Comparison of ENCODE assay signal across 18 cellular contexts in the genomic region with DNA sequence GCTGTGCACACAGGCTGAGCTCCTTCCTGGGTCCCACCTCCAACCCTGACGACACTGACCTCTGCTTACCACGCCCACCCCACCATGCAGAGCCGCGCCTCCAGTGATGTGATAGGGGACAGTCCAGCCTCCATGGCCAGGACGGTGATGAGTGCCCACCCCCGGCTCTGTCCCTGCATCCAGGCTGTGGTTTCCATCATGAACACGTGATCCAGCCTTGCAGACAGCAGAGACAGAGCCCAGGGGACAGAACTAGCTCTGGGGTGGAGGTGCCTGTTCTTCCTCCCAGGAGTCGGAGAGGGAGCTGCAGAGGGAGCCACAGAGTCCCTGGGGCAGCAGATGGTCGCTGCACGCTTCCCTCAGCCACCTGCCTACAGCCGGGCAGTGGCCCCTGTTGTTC. TPM values are rescaled to one million over a fixed set of nuclear protein-coding genes. Genes with fewer than 3 reads are reported as not detected.
DNase-seq lines count a peak whose midpoint lies in the region; ATAC-seq and TF ChIP-seq lines count a peak whose summit lies in the region.
"Had no signal": no experiment of that assay in that cellular context is flagged by ENCODE, and none has a peak within 500 bp of the region (broad histone marks: within the 10 kb centered on the region; RNA-seq: fewer than 3 reads in every experiment).

No MANE protein-coding gene starts in this region.

- H3K4me3 ChIP-seq in BLaER1 treated with 17β-estradiol and CSF1 and Interleukin-3, amounts not matched to agents 10 nM and 100 nM: no peak overlapping the region
- H3K4me3 ChIP-seq in trophoblast cell (ENCODE audit: low read depth, low read length): no peak overlapping the region
- H3K4me3 ChIP-seq: MG63 had no signal

- no peak overlapping the region for H2AFZ ChIP-seq in trophoblast cell (ENCODE audit: insufficient read depth, low read length, poor library complexity)

- no peak overlapping the region for H4K91ac ChIP-seq in trophoblast cell (ENCODE audit: low read depth, low read length)

- H2BK12ac ChIP-seq in trophoblast cell (ENCODE audit: low read length): no peak overlapping the region

- H3K4me1 ChIP-seq in BLaER1 treated with 17β-estradiol and CSF1 and Interleukin-3, amounts not matched to agents 10 nM and 100 nM: peaks cover 0 to 65% (median 41%) of the 10 kb centered on the region in 10 experiments; a peak in 17 of 20 replicates
- H3K4me1 ChIP-seq in trophoblast cell (ENCODE audit: control insufficient read depth in 1 of 2, insufficient read depth in 2 of 2, low read length in 2 of 2): no peaks in the 10 kb centered on the region

- peak overlapping the region; percentile 34 to 90 (median 75) for H3K4me2 ChIP-seq in BLaER1 treated with 17β-estradiol and CSF1 and Interleukin-3, amounts not matched to agents 10 nM and 100 nM
- no peak overlapping the region for H3K4me2 ChIP-seq in trophoblast cell (ENCODE audit: low read length)
- H3K4me2 ChIP-seq: SK-N-SH had no signal

- no peak overlapping the region for H3K23ac ChIP-seq in trophoblast cell (ENCODE audit: low read length)

- POLR2A ChIA-PET in RWPE1 (lab: Yijun Ruan, JAX; ENCODE audit: low non-redundant PET): no interaction called here

- no peak overlapping the region for H2AK5ac ChIP-seq in trophoblast cell (ENCODE audit: low read length)

- H3K14ac ChIP-seq in trophoblast cell (ENCODE audit: low read length): no peak overlapping the region

- no peak overlapping the region for H2BK120ac ChIP-seq in trophoblast cell (ENCODE audit: insufficient read depth, low read length, poor library complexity)

- H3K79me1 ChIP-seq in trophoblast cell (ENCODE audit: low read length): no peaks in the 10 kb centered on the region

- H3K27ac ChIP-seq in BLaER1 treated with 17β-estradiol and CSF1 and Interleukin-3, amounts not matched to agents 10 nM and 100 nM: no peak overlapping the region; a peak in 3 of 22 replicates
- H3K27ac ChIP-seq in trophoblast cell (ENCODE audit: low read depth, low read length) (no peak overlapping the region), RWPE1 (no peak overlapping the region)
- H3K27ac ChIP-seq: 22Rv1 had no signal

- H4K8ac ChIP-seq in trophoblast cell (ENCODE audit: low read depth, low read length): no peak overlapping the region

- H3K4ac ChIP-seq in trophoblast cell (ENCODE audit: low read depth, low read length): no peak overlapping the region

- no CpG with 5 or more reads among the region's 11 CpGs for WGBS in trophoblast cell (ENCODE audit: extremely low coverage, insufficient coverage, insufficient read length)

- H3K9me3 ChIP-seq in BLaER1 treated with 17β-estradiol and CSF1 and Interleukin-3, amounts not matched to agents 10 nM and 100 nM (replicated peaks in 1 of 11): no peaks in the 10 kb centered on the region; a peak in 1 of 22 replicates
- no peaks in the 10 kb centered on the region for H3K9me3 ChIP-seq in trophoblast cell (ENCODE audit: insufficient read depth, low read depth, low read length)
- H3K9me3 ChIP-seq: MG63, SK-N-SH had no signal

- H4K20me1 ChIP-seq in BLaER1 treated with 17β-estradiol and CSF1 and Interleukin-3, amounts not matched to agents 10 nM and 100 nM: no peaks in the 10 kb centered on the region

- DNase-seq in NCI-H1436 (lab: John Stamatoyannopoulos, UW) (peak; percentile 33), NCI-H1436 treated with DMSO at 0.1 percent for 48 hours (lab: John Stamatoyannopoulos, UW) (no peak), NCI-H2171 treated with DMSO at 0.1 percent for 48 hours (lab: John Stamatoyannopoulos, UW) (peak; percentile 23), trophoblast cell (no peak), RWPE1 (ENCODE audit: low spot score) (no peak), kidney glomerular epithelial cell (lab: John Stamatoyannopoulos, UW) (no peak)
- DNase-seq: ACHN, DMS79, MG63, NCI-H1092, NCI-H146, NCI-H2029 treated with DMSO at 0.1 percent for 48 hours, NCI-H748 treated with DMSO at 0.1 percent for 48 hours, SHP77, SK-N-SH had no signal

- ATAC-seq in GM21423 (IDR thresholded peaks at IDR 0.05; ENCODE audit: unreplicated experiment): no peak

- H2BK5ac ChIP-seq in trophoblast cell (ENCODE audit: low read depth, low read length, poor library complexity): no peak overlapping the region

- H4K12ac ChIP-seq in trophoblast cell (ENCODE audit: low read depth, low read length): no peak overlapping the region

- no peaks in the 10 kb centered on the region for H3K79me2 ChIP-seq in trophoblast cell (ENCODE audit: control insufficient read depth, insufficient read depth, low read length, poor library complexity)

- no peaks in the 10 kb centered on the region for H3K36me3 ChIP-seq in BLaER1 treated with 17β-estradiol and CSF1 and Interleukin-3, amounts not matched to agents 10 nM and 100 nM
- no peaks in the 10 kb centered on the region for H3K36me3 ChIP-seq in trophoblast cell (ENCODE audit: control insufficient read depth in 1 of 2, insufficient read depth in 2 of 2, low read length in 2 of 2)
- H3K36me3 ChIP-seq: MG63 had no signal

- H3K18ac ChIP-seq in trophoblast cell (ENCODE audit: low read length): no peak overlapping the region

- TF ChIP-seq CTCF in RWPE1 (conservative IDR thresholded peaks at IDR 0.05; ENCODE audit: low read depth): no peak

- CTCF ChIA-PET in RWPE1 (lab: Yijun Ruan, JAX): interaction anchor here (0.5 kb wide), 1 partner anchor 969 kb away, joined by 3 read pairs; no protein-coding TSS in a partner anchor

- no peaks in the 10 kb centered on the region for H3K27me3 ChIP-seq in BLaER1 treated with 17β-estradiol and CSF1 and Interleukin-3, amounts not matched to agents 10 nM and 100 nM
- H3K27me3 ChIP-seq in trophoblast cell (ENCODE audit: insufficient read depth, low read length): no peaks in the 10 kb centered on the region
- H3K27me3 ChIP-seq: MG63 had no signal

- H3K9ac ChIP-seq in BLaER1 treated with 17β-estradiol and CSF1 and Interleukin-3, amounts not matched to agents 10 nM and 100 nM: peak overlapping the region in 1 of 11 experiments; percentile 29; a peak in 1 of 22 replicates
- peak overlapping the region; percentile 29 for H3K9ac ChIP-seq in trophoblast cell (ENCODE audit: low read length)
- H3K9ac ChIP-seq: SK-N-SH had no signal

RNA-seq across cellular contexts. Expression of a gene that starts 42.6 kb away (rescaled TPM):
- polyA plus RNA-seq in trophoblast cell (2013): 0.40 and 0.77 TPM in 2 replicates

Comparison
In these comparisons a context has a peak if more than half of its experiments do, and no peak if none do; other contexts are left out.
1. DNase-seq: peak in NCI-H1436 (single experiment) and NCI-H2171 treated with DMSO at 0.1 percent for 48 hours (single experiment); none in NCI-H1436 treated with DMSO at 0.1 percent for 48 hours (single experiment), trophoblast cell (0 of 2), RWPE1 (single experiment) and kidney glomerular epithelial cell (single experiment).